1 cellular context compared by ENCODE assay signal in genomic region chr1:42680921-42681683, GRCh38.
TF ChIP-seq lines count a peak whose summit lies in the region.

No MANE protein-coding gene starts in this region.

TF ChIP-seq in K562, 482 proteins besides CTCF, POLR2A, EP300 and RAD21 (continues in another document):
- TF ChIP-seq MAZ (CRISPR knock-in tag; conservative IDR thresholded peaks at IDR 0.05 in 1 of 2, IDR thresholded peaks at IDR 0.05 in 1 of 2) (no peak), ZNF143 (CRISPR knock-in tag; IDR thresholded peaks at IDR 0.05) (no peak), BACH1 (tag; IDR thresholded peaks at IDR 0.05) (no peak), ZNF277 (CRISPR knock-in tag; IDR thresholded peaks at IDR 0.05; ENCODE audit: borderline replicate concordance) (no peak), NELFE (IDR thresholded peaks at IDR 0.05; ENCODE audit: insufficient read depth, insufficient read length) (no peak), ID3 (CRISPR knock-in tag; IDR thresholded peaks at IDR 0.05) (no peak), ID3 (tag; IDR thresholded peaks at IDR 0.05) (no peak; the same call in 1 of the 2 replicates), THRA (IDR thresholded peaks at IDR 0.05) (no peak), ZC3H4 (CRISPR knock-in tag; IDR thresholded peaks at IDR 0.05; ENCODE audit: borderline replicate concordance) (0 out of 2 replicates have a peak, but pooled peaks have one; percentile 86), ZNF695 (CRISPR knock-in tag; IDR thresholded peaks at IDR 0.05) (no peak), PTBP1 (IDR thresholded peaks at IDR 0.05; ENCODE audit: low read depth, low read length) (no peak), CBFA2T2 (conservative IDR thresholded peaks at IDR 0.05) (0 out of 2 replicates have a peak, but pooled peaks have one; percentile 10), SRSF1 (IDR thresholded peaks at IDR 0.05; ENCODE audit: low read depth, low read length) (no peak), CCNT2 (IDR thresholded peaks at IDR 0.05; ENCODE audit: borderline replicate concordance, extremely low read depth, insufficient read length, low read depth, low read length) (no peak), NFE2L1 (tag; IDR thresholded peaks at IDR 0.05; ENCODE audit: borderline replicate concordance, low read depth) (no peak), HLTF (IDR thresholded peaks at IDR 0.05) (0 out of 2 replicates have a peak, but pooled peaks have one; percentile 13), NR4A1 (CRISPR knock-in tag; IDR thresholded peaks at IDR 0.05) (no peak), NR4A1 (tag; IDR thresholded peaks at IDR 0.05) (peak; percentile 45; the same call in 1 of the 2 replicates), TCF7L2 (IDR thresholded peaks at IDR 0.05; ENCODE audit: low read depth, low read length) (no peak), KDM1A (IDR thresholded peaks at IDR 0.05) (no peak), MEF2D (tag; conservative IDR thresholded peaks at IDR 0.05; ENCODE audit: low read depth) (no peak), ZNF282 (CRISPR knock-in tag; IDR thresholded peaks at IDR 0.05) (no peak), SMAD1 (IDR thresholded peaks at IDR 0.05; ENCODE audit: low read depth, low read length, partially characterized antibody) (no peak), HNRNPL (IDR thresholded peaks at IDR 0.05; ENCODE audit: low read depth, low read length) (no peak), KLF16 (IDR thresholded peaks at IDR 0.05) (no peak), ZNF41 (CRISPR knock-in tag; conservative IDR thresholded peaks at IDR 0.05) (no peak), ZNF551 (CRISPR knock-in tag; IDR thresholded peaks at IDR 0.05) (no peak), FOSL1 (tag; conservative IDR thresholded peaks at IDR 0.05) (no peak), PHTF2 (CRISPR knock-in tag; IDR thresholded peaks at IDR 0.05) (no peak), ZFP1 (CRISPR knock-in tag; IDR thresholded peaks at IDR 0.05) (no peak), POLR2AphosphoS5 (IDR thresholded peaks at IDR 0.05; ENCODE audit: control insufficient read depth, insufficient read depth, low read depth, low read length) (no peak), SPI1 (IDR thresholded peaks at IDR 0.05; ENCODE audit: borderline replicate concordance, low read depth, low read length) (no peak), STAT5A (IDR thresholded peaks at IDR 0.05; ENCODE audit: borderline replicate concordance, low read length) (no peak), XRCC3 (IDR thresholded peaks at IDR 0.05) (no peak), TRIM24 (IDR thresholded peaks at IDR 0.05) (no peak), BHLHE40 (IDR thresholded peaks at IDR 0.05; ENCODE audit: low read length) (peak; percentile 59), ZNF311 (CRISPR knock-in tag; IDR thresholded peaks at IDR 0.05) (no peak), HDAC8 (tag; IDR thresholded peaks at IDR 0.05) (no peak), TBP (optimal IDR thresholded peaks at IDR 0.05; ENCODE audit: low read depth, low read length) (peak; percentile 23), IRF2 (CRISPR knock-in tag; IDR thresholded peaks at IDR 0.05) (no peak), RBM25 (IDR thresholded peaks at IDR 0.05; ENCODE audit: low read depth, low read length, severe bottlenecking) (no peak), ZBTB49 (CRISPR knock-in tag; IDR thresholded peaks at IDR 0.05; ENCODE audit: borderline replicate concordance) (0 out of 2 replicates have a peak, but pooled peaks have one; percentile 10), RBFOX2 (IDR thresholded peaks at IDR 0.05; ENCODE audit: low read depth, low read length) (no peak), DIDO1 (tag; IDR thresholded peaks at IDR 0.05; ENCODE audit: low read depth) (no peak), SLC30A9 (CRISPR knock-in tag; IDR thresholded peaks at IDR 0.05) (no peak), TAF1 (IDR thresholded peaks at IDR 0.05; ENCODE audit: control insufficient read depth, extremely low read depth, insufficient read depth, low read length, severe bottlenecking) (peak; percentile 19), NR2C2 (CRISPR knock-in tag; IDR thresholded peaks at IDR 0.05) (no peak), NR2C2 (tag; IDR thresholded peaks at IDR 0.05) (no peak), BMI1 (IDR thresholded peaks at IDR 0.05; ENCODE audit: low read length) (no peak), ZNF785 (CRISPR knock-in tag; IDR thresholded peaks at IDR 0.05) (no peak), MTA3 (IDR thresholded peaks at IDR 0.05; ENCODE audit: borderline replicate concordance) (no peak), RBM22 (IDR thresholded peaks at IDR 0.05; ENCODE audit: low read depth, low read length, poor library complexity, severe bottlenecking) (no peak), USF2 (CRISPR knock-in tag; IDR thresholded peaks at IDR 0.05) (0 out of 2 replicates have a peak, but pooled peaks have one; percentile 5), HOXB6 (CRISPR knock-in tag; IDR thresholded peaks at IDR 0.05; ENCODE audit: borderline replicate concordance) (no peak), RNF219 (CRISPR knock-in tag; IDR thresholded peaks at IDR 0.05) (no peak), E4F1 (CRISPR knock-in tag; IDR thresholded peaks at IDR 0.05; ENCODE audit: borderline replicate concordance) (no peak), SAFB (IDR thresholded peaks at IDR 0.05; ENCODE audit: borderline replicate concordance, low read depth, low read length) (no peak), KDM2B (CRISPR knock-in tag; IDR thresholded peaks at IDR 0.05) (no peak), MXI1 (IDR thresholded peaks at IDR 0.05; ENCODE audit: low read depth, low read length) (0 out of 2 replicates have a peak, but pooled peaks have one; percentile 14), CTCFL (IDR thresholded peaks at IDR 0.05; ENCODE audit: borderline replicate concordance, insufficient read depth, low read depth, low read length, poor library complexity, severe bottlenecking) (no peak), CHD1 (IDR thresholded peaks at IDR 0.05; ENCODE audit: low read length) (peak; percentile 9)
